In genomic region chr16:30764086-30764485, GRCh38 we compare ENCODE assay signal across 16 cellular contexts. TPM values are rescaled to one million over a fixed set of nuclear protein-coding genes. Genes with fewer than 3 reads are reported as not detected.
DNase-seq lines count a peak whose midpoint lies in the region; ATAC-seq, FAIRE-seq and TF ChIP-seq lines count a peak whose summit lies in the region.
"Had no signal": no experiment of that assay in that cellular context is flagged by ENCODE, and none has a peak within 500 bp of the region (broad histone marks: within the 10 kb centered on the region; RNA-seq: fewer than 3 reads in every experiment).

No MANE protein-coding gene starts in this region.

- peak overlapping the region; percentile 94 for H3K4me3 Mint-ChIP-seq in WTC11
- H3K4me3 Mint-ChIP-seq in stimulated activated effector memory CD8-positive, alpha-beta T cell treated with anti-CD3 and anti-CD28 coated beads, Interleukin-12 subunit alpha, Interleukin-12 subunit beta, amount 100 ng/mL, for 72 hours: peak overlapping the region; percentile 92

- H3K4me3 ChIP-seq in left ventricle myocardium inferior (peak overlapping the region; percentile 75), kidney (ENCODE audit: low read length in 2 of 2) (no peak overlapping the region)

- H3K27ac Mint-ChIP-seq in WTC11: no peak overlapping the region
- H3K27ac Mint-ChIP-seq in stimulated activated effector memory CD8-positive, alpha-beta T cell treated with anti-CD3 and anti-CD28 coated beads, Interleukin-12 subunit alpha, Interleukin-12 subunit beta, amount 100 ng/mL, for 72 hours: peak overlapping the region; percentile 17

- H3K36me3 ChIP-seq in left ventricle myocardium inferior (peaks cover 60% of the 10 kb centered on the region), kidney (ENCODE audit: control insufficient read depth in 1 of 2, insufficient read depth in 2 of 2, low read length in 2 of 2) (peaks cover 42 to 56% of the 10 kb centered on the region in 2 donors)

- no peak overlapping the region for H3K9ac ChIP-seq in kidney (ENCODE audit: low read length in 2 of 2)

- H3K36me3 Mint-ChIP-seq in WTC11: peaks cover 62% of the 10 kb centered on the region
- peaks cover 82% of the 10 kb centered on the region for H3K36me3 Mint-ChIP-seq in stimulated activated effector memory CD8-positive, alpha-beta T cell treated with anti-CD3 and anti-CD28 coated beads, Interleukin-12 subunit alpha, Interleukin-12 subunit beta, amount 100 ng/mL, for 72 hours

- H3K4me1 ChIP-seq in left ventricle myocardium inferior: peaks cover 65% of the 10 kb centered on the region
- H3K4me1 ChIP-seq in kidney (ENCODE audit: control insufficient read depth in 1 of 2, insufficient read depth in 1 of 2, low read depth in 1 of 2, low read length in 2 of 2): peaks cover 8 to 18% of the 10 kb centered on the region in 2 donors

- no peaks in the 10 kb centered on the region for H3K9me3 Mint-ChIP-seq in WTC11
- no peaks in the 10 kb centered on the region for H3K9me3 Mint-ChIP-seq in stimulated activated effector memory CD8-positive, alpha-beta T cell treated with anti-CD3 and anti-CD28 coated beads, Interleukin-12 subunit alpha, Interleukin-12 subunit beta, amount 100 ng/mL, for 72 hours

- TF ChIP-seq CTCF in left ventricle myocardium inferior (IDR thresholded peaks at IDR 0.05; ENCODE audit: borderline replicate concordance) (no peak), WTC11 (IDR thresholded peaks at IDR 0.05) (no peak), kidney (IDR thresholded peaks at IDR 0.05; ENCODE audit: borderline replicate concordance, extremely low read depth, insufficient read depth) (no peak)

- H3K27me3 Mint-ChIP-seq in WTC11 (ENCODE audit: low read depth): no peaks in the 10 kb centered on the region

- POLR2A ChIA-PET in WTC11 (lab: Charles Lee): no interaction called here

- CTCF ChIA-PET in WTC11 (lab: Charles Lee): no interaction called here

- FAIRE-seq in kidney (lab: Jason Lieb, UNC): no peak

- H3K27ac ChIP-seq in left ventricle myocardium inferior (replicated peaks): no peak overlapping the region
- no peak overlapping the region for H3K27ac ChIP-seq in kidney (ENCODE audit: low read depth in 2 of 2, low read length in 2 of 2)
- H3K27ac ChIP-seq: Peyer's patch, thyroid gland had no signal

- DNase-seq in left ventricle myocardium inferior (no peak), Right ventricle myocardium superior (no peak), WTC11 (ENCODE audit: low spot score) (no peak), kidney (peak; percentile 54), germinal center (ENCODE audit: low spot score) (no peak)
- no peak for DNase-seq in stimulated activated effector memory CD8-positive, alpha-beta T cell treated with anti-CD3 and anti-CD28 coated beads, Interleukin-12 subunit alpha, Interleukin-12 subunit beta, amount 100 ng/mL, for 72 hours (ENCODE audit: low spot score in 2 of 2)
- DNase-seq: activated CD4-positive, alpha-beta T cell treated with anti-CD3 and anti-CD28 coated beads, Interleukin-2, amount 50 U/mL, for 4 hours; AML-193; central memory CD4-positive, alpha-beta T cell; Kasumi-1; NCI-H1694; NCI-H510A treated with DMSO at 0.1 percent for 48 hours; Peyer's patch; thyroid gland had no signal

- H3K4me1 Mint-ChIP-seq in WTC11: peaks cover 21% of the 10 kb centered on the region
- peaks cover 28% of the 10 kb centered on the region for H3K4me1 Mint-ChIP-seq in stimulated activated effector memory CD8-positive, alpha-beta T cell treated with anti-CD3 and anti-CD28 coated beads, Interleukin-12 subunit alpha, Interleukin-12 subunit beta, amount 100 ng/mL, for 72 hours

- intact Hi-C loops in left ventricle myocardium inferior (cut with micrococcal nuclease): no loop called here
- intact Hi-C loops in Right ventricle myocardium superior (cut with DNase I): no loop called here
- intact Hi-C loops in kidney (cut with DNase I): no loop called here

- H3K27me3 ChIP-seq in left ventricle myocardium inferior (ENCODE audit: low read depth): no peaks in the 10 kb centered on the region
- H3K27me3 ChIP-seq: Peyer's patch, thyroid gland had no signal

- no peak for ATAC-seq in Right ventricle myocardium superior (ENCODE audit: poor library complexity)
- no peak for ATAC-seq in WTC11
- no peak for ATAC-seq in stimulated activated effector memory CD8-positive, alpha-beta T cell treated with anti-CD3 and anti-CD28 coated beads, Interleukin-12 subunit alpha, Interleukin-12 subunit beta, amount 100 ng/mL, for 72 hours
- no peak for ATAC-seq in HG03159 (IDR thresholded peaks at IDR 0.05; ENCODE audit: unreplicated experiment)
- no peak for ATAC-seq in GM21515 (IDR thresholded peaks at IDR 0.05; ENCODE audit: unreplicated experiment)

- H3K9me3 ChIP-seq in left ventricle myocardium inferior (replicated peaks): no peaks in the 10 kb centered on the region
- H3K9me3 ChIP-seq in kidney (ENCODE audit: control insufficient read depth in 1 of 2, low read length in 2 of 2): no peaks in the 10 kb centered on the region
- H3K9me3 ChIP-seq: Peyer's patch, thyroid gland had no signal

TF ChIP-seq in WTC11, 78 proteins besides CTCF, POLR2A, EP300 and RAD21:
- TF ChIP-seq NR3C1 (CRISPR knock-in tag; conservative IDR thresholded peaks at IDR 0.05; ENCODE audit: low read depth) (no peak), SP1 (CRISPR knock-in tag; conservative IDR thresholded peaks at IDR 0.05) (no peak), SMAD3 (CRISPR knock-in tag; IDR thresholded peaks at IDR 0.05; ENCODE audit: borderline replicate concordance) (no peak), PRDM15 (CRISPR knock-in tag; IDR thresholded peaks at IDR 0.05) (no peak)
- TF ChIP-seq, protein P1, sequence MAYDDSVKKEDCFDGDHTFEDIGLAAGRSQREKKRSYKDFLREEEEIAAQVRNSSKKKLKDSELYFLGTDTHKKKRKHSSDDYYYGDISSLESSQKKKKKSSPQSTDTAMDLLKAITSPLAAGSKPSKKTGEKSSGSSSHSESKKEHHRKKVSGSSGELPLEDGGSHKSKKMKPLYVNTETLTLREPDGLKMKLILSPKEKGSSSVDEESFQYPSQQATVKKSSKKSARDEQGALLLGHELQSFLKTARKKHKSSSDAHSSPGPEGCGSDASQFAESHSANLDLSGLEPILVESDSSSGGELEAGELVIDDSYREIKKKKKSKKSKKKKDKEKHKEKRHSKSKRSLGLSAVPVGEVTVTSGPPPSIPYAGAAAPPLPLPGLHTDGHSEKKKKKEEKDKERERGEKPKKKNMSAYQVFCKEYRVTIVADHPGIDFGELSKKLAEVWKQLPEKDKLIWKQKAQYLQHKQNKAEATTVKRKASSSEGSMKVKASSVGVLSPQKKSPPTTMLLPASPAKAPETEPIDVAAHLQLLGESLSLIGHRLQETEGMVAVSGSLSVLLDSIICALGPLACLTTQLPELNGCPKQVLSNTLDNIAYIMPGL (CRISPR knock-in tag; IDR thresholded peaks at IDR 0.05): no peak

RNA-seq across cellular contexts. Expression of gene RNF40, which starts 2.0 kb away (rescaled TPM):
- 35.6 TPM for total RNA-seq in left ventricle myocardium inferior
- 29.4 TPM for total RNA-seq in Right ventricle myocardium superior
- total RNA-seq in WTC11 (2021): 63.7 to 77.1 TPM (median 66.9 TPM) in 3 replicates
- 109 TPM for total RNA-seq in kidney
- 74.3 TPM for polyA plus RNA-seq in kidney (ENCODE audit: insufficient read depth, low read depth, low replicate concordance)

RNA-seq across cellular contexts. Expression of gene CFAP119, which starts 2.2 kb away (rescaled TPM):
- total RNA-seq in left ventricle myocardium inferior (0.69 TPM), Right ventricle myocardium superior (0.46 TPM), WTC11 (2021) (4.6 to 6.6 TPM (median 6.2 TPM) in 3 replicates), kidney (12.2 TPM)
- 13.5 TPM for polyA plus RNA-seq in kidney (ENCODE audit: insufficient read depth, low read depth, low replicate concordance)

RNA-seq across cellular contexts. Expression of gene PHKG2, which starts 15.9 kb away (rescaled TPM):
- total RNA-seq in left ventricle myocardium inferior (15.6 TPM), Right ventricle myocardium superior (13.4 TPM), WTC11 (2021) (40.8 to 50.5 TPM (median 45.0 TPM) in 3 replicates), kidney (27.8 TPM)
- polyA plus RNA-seq in kidney (ENCODE audit: insufficient read depth, low read depth, low replicate concordance): 34.9 TPM

RNA-seq across cellular contexts. Expression of gene ZNF629, which starts 22.9 kb away (rescaled TPM):
- total RNA-seq in left ventricle myocardium inferior (21.1 TPM), Right ventricle myocardium superior (16.5 TPM), WTC11 (2021) (18.7 to 20.0 TPM (median 19.7 TPM) in 3 replicates), kidney (19.8 TPM)
- 8.1 TPM for polyA plus RNA-seq in kidney (ENCODE audit: insufficient read depth, low read depth, low replicate concordance)
